9 cellular contexts compared by ENCODE assay signal in the genomic region with DNA sequence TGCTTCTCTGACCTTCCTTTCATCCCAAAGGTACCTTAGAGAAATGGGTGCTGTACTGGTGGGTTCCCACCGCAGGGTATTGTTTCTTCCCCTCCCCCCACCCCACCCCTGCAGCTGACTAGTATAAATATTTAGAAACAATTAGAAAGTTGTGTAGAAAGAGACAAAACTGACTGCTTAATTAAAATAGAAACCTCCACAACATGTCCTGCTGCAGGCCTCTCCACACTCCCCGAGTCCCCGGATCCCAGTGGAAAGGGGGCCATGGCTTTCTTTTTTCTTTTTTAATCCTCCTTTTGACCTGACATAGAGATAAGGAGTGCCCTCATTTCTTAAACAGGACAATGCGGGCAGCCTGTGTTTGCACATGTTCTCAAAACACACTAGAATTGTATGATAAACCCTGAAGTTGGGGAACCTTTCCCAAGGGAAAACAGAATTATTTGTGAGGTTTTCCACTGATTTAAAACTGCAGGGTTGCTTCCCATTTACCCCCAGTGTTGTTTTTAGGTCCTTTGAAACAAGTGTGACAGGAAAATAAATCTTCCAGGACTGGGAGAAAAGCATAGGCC. TPM values are rescaled to one million over a fixed set of nuclear protein-coding genes. Genes with fewer than 3 reads are reported as not detected.
A peak's percentile ranks its signal among the peaks of the same experiment; 100 is the strongest.
DNase-seq lines count a peak whose midpoint lies in the region; ATAC-seq and TF ChIP-seq lines count a peak whose summit lies in the region.
"Had no signal": no experiment of that assay in that cellular context is flagged by ENCODE, and none has a peak within 500 bp of the region (broad histone marks: within the 10 kb centered on the region; RNA-seq: fewer than 3 reads in every experiment).

No MANE protein-coding gene starts in this region.

- H3K4me1 ChIP-seq in esophagus muscularis mucosa = peaks cover 15 to 60% (median 54%) of the 10 kb centered on the region in 4 donors
- H3K4me1 ChIP-seq in neuron (ENCODE audit: insufficient read depth, low read length) = peaks cover 31% of the 10 kb centered on the region
- H3K4me1 ChIP-seq in Karpas-422 (ENCODE audit: low read length) = no peaks in the 10 kb centered on the region; the same call in 1 of the 2 replicates

- H3K27me3 ChIP-seq in esophagus muscularis mucosa (no peaks in the 10 kb centered on the region), neuron (ENCODE audit: insufficient read depth, low read length) (peaks cover 18% of the 10 kb centered on the region), Karpas-422 (ENCODE audit: low read length) (no peaks in the 10 kb centered on the region)

- H3K27ac ChIP-seq in 22Rv1 (peak overlapping the region; percentile 86), esophagus muscularis mucosa (replicated peaks in 1 of 4) (peak overlapping the region; percentile 90 to 95 (median 92)), Karpas-422 (ENCODE audit: low read length) (no peak overlapping the region)

- peaks cover 0 to 25% (median 1%) of the 10 kb centered on the region in 4 donors for H3K36me3 ChIP-seq in esophagus muscularis mucosa
- peaks cover 4% of the 10 kb centered on the region for H3K36me3 ChIP-seq in neuron (ENCODE audit: insufficient read depth, low read length)
- H3K36me3 ChIP-seq in Karpas-422 (ENCODE audit: insufficient read depth, low read length) = no peaks in the 10 kb centered on the region

- no peak overlapping the region for H2AFZ ChIP-seq in neuron (ENCODE audit: low read depth, low read length)
- no peak overlapping the region for H2AFZ ChIP-seq in Karpas-422 (ENCODE audit: low read length)

- H3K4me2 ChIP-seq in Karpas-422 (ENCODE audit: low read depth, low read length, poor library complexity, severe bottlenecking) = no peak overlapping the region

- no peak for DNase-seq in Jurkat, Clone E6-1 (ENCODE audit: low read depth, low spot score)
- peak; percentile 77 for DNase-seq in esophagus muscularis mucosa (ENCODE audit: extremely low spot score)
- no peak for DNase-seq in NK-92 (lab: John Stamatoyannopoulos, UW; ENCODE audit: unreplicated experiment)
- no peak for DNase-seq in Karpas-422
- DNase-seq: NCI-H1694 treated with DMSO at 0.1 percent for 48 hours had no signal

- no peak overlapping the region for H3K9ac ChIP-seq in Karpas-422 (ENCODE audit: low read length)

- intact Hi-C loops in esophagus muscularis mucosa (cut with DNase I) = loop anchor here (5.0 to 10.0 kb wide), 5 partner anchors 60 to 518 kb away; no protein-coding TSS in a partner anchor

- H3K9me3 ChIP-seq in esophagus muscularis mucosa (no peaks in the 10 kb centered on the region), neuron (ENCODE audit: low read length) (no peaks in the 10 kb centered on the region), Karpas-422 (ENCODE audit: low read length) (no peaks in the 10 kb centered on the region)

- peak overlapping the region; percentile 63 for H3K4me3 ChIP-seq in Jurkat, Clone E6-1 (ENCODE audit: low read length)
- H3K4me3 ChIP-seq in esophagus muscularis mucosa (peak overlapping the region; percentile 89 to 97 (median 96)), neuron (ENCODE audit: low read length) (peak overlapping the region; percentile 85), Karpas-422 (ENCODE audit: low read length) (no peak overlapping the region)

- no peaks in the 10 kb centered on the region for H3K9me2 ChIP-seq in Karpas-422 (replicated peaks; ENCODE audit: insufficient read depth, low read length)

- TF ChIP-seq POLR2A in esophagus muscularis mucosa (IDR thresholded peaks at IDR 0.05; ENCODE audit: low read depth) = no peak

- ATAC-seq in GM19324 (IDR thresholded peaks at IDR 0.05; ENCODE audit: low FRiP score, unreplicated experiment) (no peak), GM21786 (IDR thresholded peaks at IDR 0.05; ENCODE audit: unreplicated experiment) (no peak)

- no peaks in the 10 kb centered on the region for H4K20me1 ChIP-seq in Karpas-422 (ENCODE audit: insufficient read depth, low read depth, low read length)

- WGBS in esophagus muscularis mucosa = 48% methylated on average over 4 of the region's 4 CpGs

- no peak for TF ChIP-seq EP300 in esophagus muscularis mucosa (IDR thresholded peaks at IDR 0.05)

- no peaks in the 10 kb centered on the region for H3K79me2 ChIP-seq in Karpas-422 (ENCODE audit: low read length)

- TF ChIP-seq CTCF in 22Rv1 (IDR thresholded peaks at IDR 0.05) (no peak), esophagus muscularis mucosa (IDR thresholded peaks at IDR 0.05) (no peak)

RNA-seq across cellular contexts. Expression of a gene that starts 1.7 kb away (rescaled TPM):
- polyA plus RNA-seq in Jurkat, Clone E6-1 (2012; ENCODE audit: insufficient read depth, insufficient read length) = 11.7 TPM
- 10 to 100 TPM; 24.1 to 36.0 (median 26.0) TPM for total RNA-seq in esophagus muscularis mucosa
- total RNA-seq in Karpas-422 (2014; rRNA removed; shearing (Covaris generic); ENCODE audit: low replicate concordance) = 0.04 TPM in 1 of 2 replicates, not detected in the other

Comparison
In these comparisons a context has a peak if more than half of its experiments do, and no peak if none do; other contexts are left out.
1. RNA of a gene that starts 1.7 kb away (total RNA-seq): 24.1 to 36.0 TPM in esophagus muscularis mucosa; 0.04 TPM in Karpas-422; every median in the first group is over 10 times any median in the second.